In genomic region chr2:231795525-231796327, GRCh38 we compare ENCODE assay signal across 8 cellular contexts. TPM values are rescaled to one million over a fixed set of nuclear protein-coding genes. Genes with fewer than 3 reads are reported as not detected.
A peak's percentile ranks its signal among the peaks of the same experiment; 100 is the strongest.
DNase-seq lines count a peak whose midpoint lies in the region; ATAC-seq and TF ChIP-seq lines count a peak whose summit lies in the region.

No MANE protein-coding gene starts in this region.

- intact Hi-C loops in A673 (cut with micrococcal nuclease; ENCODE audit: unreplicated experiment) = no loop called here

- CTCF ChIA-PET in A673 (lab: Charles Lee) = interaction anchor here (0.6 kb wide), 1 partner anchor 128 kb away, joined by 3 read pairs; no protein-coding TSS in a partner anchor

- H3K27ac ChIP-seq in A673 (ENCODE audit: low read depth, low read length, poor library complexity, severe bottlenecking) (no peak overlapping the region), H9 (ENCODE audit: insufficient read length, low read depth, low read length) (no peak overlapping the region)

- H3K27me3 Mint-ChIP-seq in H9 (ENCODE audit: low read depth) = no peaks in the 10 kb centered on the region

- H3K36me3 ChIP-seq in A673 (ENCODE audit: insufficient read depth, low read length, poor library complexity, severe bottlenecking) = peaks cover 39% of the 10 kb centered on the region

- H2BK5ac ChIP-seq in H9 (ENCODE audit: insufficient read length, low read length) = no peak overlapping the region

- H3K4me1 ChIP-seq in A673 (ENCODE audit: insufficient read depth, low read length, poor library complexity, severe bottlenecking) (no peaks in the 10 kb centered on the region), H9 (ENCODE audit: insufficient read depth, low read length) (no peaks in the 10 kb centered on the region)

- H4K8ac ChIP-seq in H9 (replicated peaks; ENCODE audit: insufficient read length, low read depth, low read length) = no peak overlapping the region

- H4K20me1 ChIP-seq in H9 (ENCODE audit: control insufficient read depth, insufficient read depth, insufficient read length) = no peaks in the 10 kb centered on the region

- no TSS peak for BruUV-seq in A673 (replicated peaks; lab: Mats Ljungman, UMichigan)

- no peak overlapping the region for H3K18ac ChIP-seq in H9 (ENCODE audit: insufficient read length, low read depth, low read length)

- no peak overlapping the region for H2BK120ac ChIP-seq in H9 (ENCODE audit: low read depth, low read length, poor library complexity, severe bottlenecking)

- H3K9me3 Mint-ChIP-seq in H9 = no peaks in the 10 kb centered on the region

- peaks cover 12 to 72% (median 51%) of the 10 kb centered on the region in 3 experiments; a peak in 6 of 7 replicates for H3K36me3 Mint-ChIP-seq in H9 (ENCODE audit: insufficient read depth in 1 of 3, low read depth in 3 of 3)

- H3K79me2 ChIP-seq in H9 (ENCODE audit: insufficient read depth, low read length) = 0 out of 2 replicates have a peak, but pooled peaks cover 2% of the 10 kb centered on the region

- H3K9ac ChIP-seq in H9 (ENCODE audit: extremely low read depth, insufficient read length, low read length) = no peak overlapping the region

- H3K4me2 ChIP-seq in H9 (ENCODE audit: insufficient read depth, insufficient read length, low read length) = no peak overlapping the region

- peak; percentile 81 for DNase-seq in A673 (ENCODE audit: low spot score)
- DNase-seq in H9 = no peak
- peak; percentile 61 for DNase-seq in RPMI8226
- peak; percentile 53 for DNase-seq in fibroblast of the conjunctiva (ENCODE audit: low read depth)
- DNase-seq in activated effector memory CD4-positive, alpha-beta T cell treated with Interleukin-2 at 50 U/mL for 16 hours = no peak

- H3T11ph ChIP-seq in H9 (ENCODE audit: low read length) = no peak overlapping the region

- peak; percentile 50 for TF ChIP-seq CTCF in A673 (conservative IDR thresholded peaks at IDR 0.05; ENCODE audit: low read depth, low read length)
- TF ChIP-seq CTCF in H9 (conservative IDR thresholded peaks at IDR 0.05) = peak; percentile 55

- no peak overlapping the region for H4K91ac ChIP-seq in H9 (ENCODE audit: insufficient read length, low read depth, low read length)

- no peak overlapping the region for H3K4me3 Mint-ChIP-seq in H9

- no peak overlapping the region for H2AFZ ChIP-seq in H9 (ENCODE audit: low read length)

- H4K5ac ChIP-seq in H9 (ENCODE audit: insufficient read length, low read depth, low read length) = no peak overlapping the region

- no peak overlapping the region for H3K4me3 ChIP-seq in A673 (ENCODE audit: low read depth, low read length, poor library complexity, severe bottlenecking)

- no peak overlapping the region for H2AK5ac ChIP-seq in H9 (ENCODE audit: insufficient read length, low read length)

- ATAC-seq in HG03025 (IDR thresholded peaks at IDR 0.05; ENCODE audit: low FRiP score, unreplicated experiment) = no peak
- ATAC-seq in HG02938 (IDR thresholded peaks at IDR 0.05; ENCODE audit: unreplicated experiment) = no peak
- no peak for ATAC-seq in HG03469 (IDR thresholded peaks at IDR 0.05; ENCODE audit: unreplicated experiment)

- no peak overlapping the region for H3K4ac ChIP-seq in H9 (ENCODE audit: low read depth, low read length)

- no peak overlapping the region for H2BK12ac ChIP-seq in H9 (ENCODE audit: insufficient read length, low read depth, low read length)

- no peaks in the 10 kb centered on the region for H3K79me1 ChIP-seq in H9 (ENCODE audit: insufficient read depth, low read depth, low read length, poor library complexity, severe bottlenecking)

- H3K27ac Mint-ChIP-seq in H9 = no peak overlapping the region

- H2BK20ac ChIP-seq in H9 (ENCODE audit: low read depth, low read length, poor library complexity, severe bottlenecking) = no peak overlapping the region

- H3K23me2 ChIP-seq in H9 (ENCODE audit: insufficient read length, low read depth, low read length, poor library complexity, severe bottlenecking) = no peaks in the 10 kb centered on the region

- H3K56ac ChIP-seq in H9 (ENCODE audit: insufficient read length, low read depth, low read length) = no peak overlapping the region

- H2BK15ac ChIP-seq in H9 (ENCODE audit: low read depth, low read length) = no peak overlapping the region

- whole genome bisulfite sequencing in H9 (ENCODE audit: extremely low coverage, insufficient read length, low lambda C conversion rate) = no CpG with 5 or more reads among the region's 9 CpGs

- POLR2A ChIA-PET in A673 (lab: Charles Lee; ENCODE audit: low non-redundant PET) = no interaction called here

- H3K14ac ChIP-seq in H9 (ENCODE audit: insufficient read depth, low read length) = no peak overlapping the region

- H3K27me3 ChIP-seq in A673 (replicated peaks; ENCODE audit: insufficient read depth, low read depth, low read length, poor library complexity) (no peaks in the 10 kb centered on the region), H9 (ENCODE audit: insufficient read depth, low read length) (no peaks in the 10 kb centered on the region)

- H3K23ac ChIP-seq in H9 (ENCODE audit: insufficient read length, low read depth, low read length) = no peak overlapping the region

- H3K4me1 Mint-ChIP-seq in H9 = no peaks in the 10 kb centered on the region

- no peaks in the 10 kb centered on the region for H3K9me3 ChIP-seq in A673 (ENCODE audit: low read depth, low read length, poor library complexity, severe bottlenecking)
- no peaks in the 10 kb centered on the region for H3K9me3 ChIP-seq in H9 (ENCODE audit: control insufficient read depth, low read depth, low read length)

RNA-seq across cellular contexts. Expression of gene COPS7B, which starts 9.5 kb away (rescaled TPM):
- total RNA-seq in A673 (2021) (64.1 and 66.5 TPM in 2 replicates), H9 (2021) (61.0 and 61.4 TPM in 2 replicates)

RNA-seq across cellular contexts. Expression of gene PDE6D, which starts 14.6 kb away (rescaled TPM):
- total RNA-seq in A673 (2021) (19.7 and 27.3 TPM in 2 replicates), H9 (2021) (33.7 and 33.9 TPM in 2 replicates)

Comparison
In these comparisons a context has a peak if more than half of its experiments do, and no peak if none do; other contexts are left out.
1. DNase-seq: peak in A673 (single experiment), RPMI8226 (single experiment) and fibroblast of the conjunctiva (single experiment); none in H9 (single experiment) and activated effector memory CD4-positive, alpha-beta T cell treated with Interleukin-2 at 50 U/mL for 16 hours (single experiment).